8 cellular contexts compared by ENCODE assay signal in the genomic region with DNA sequence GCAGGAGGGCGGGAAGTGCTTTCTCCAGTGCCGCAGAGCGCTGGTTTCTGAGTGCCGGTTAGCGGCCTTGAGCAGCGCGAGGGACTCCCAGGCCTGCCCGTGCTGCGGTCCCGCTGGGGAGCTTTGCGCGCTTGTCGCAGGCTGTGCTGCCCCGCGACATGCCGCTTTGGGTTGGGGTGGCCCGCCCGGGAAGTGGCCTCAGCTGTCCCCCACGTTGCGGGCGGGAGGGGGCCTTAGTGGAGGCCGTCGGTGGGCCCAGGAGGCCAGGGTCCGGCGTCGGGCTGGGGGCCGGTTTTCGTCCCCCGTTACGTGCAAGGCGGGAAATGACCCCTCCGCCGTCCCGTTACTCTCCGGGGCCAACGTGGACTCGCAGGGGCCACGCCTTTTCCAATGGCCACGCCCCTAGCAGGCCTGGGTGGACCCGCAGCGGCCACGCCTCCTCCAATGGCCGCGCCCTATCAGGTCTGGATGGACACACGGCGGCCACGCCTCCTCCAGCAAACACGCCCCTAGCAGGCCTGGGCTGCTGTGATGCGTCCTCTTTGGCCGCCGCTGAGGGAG.
A peak's percentile ranks its signal among the peaks of the same experiment; 100 is the strongest.
DNase-seq lines count a peak whose midpoint lies in the region; ATAC-seq and TF ChIP-seq lines count a peak whose summit lies in the region.

No MANE protein-coding gene starts in this region.

- POLR2A ChIA-PET in AG04449 (lab: Yijun Ruan, JAX) = no interaction called here

- TF ChIP-seq CTCF in AG04449 (IDR thresholded peaks at IDR 0.05; ENCODE audit: insufficient read depth, low read length, missing control alignments) = no peak

- CTCF ChIA-PET in AG04449 (lab: Yijun Ruan, JAX) = no interaction called here

- H3K27ac ChIP-seq in cingulate gyrus (ENCODE audit: low read depth, low read length) = peak overlapping the region; percentile 98

- ATAC-seq in GM18867 (IDR thresholded peaks at IDR 0.05; ENCODE audit: unreplicated experiment) (peak; percentile 51), HG03103 (IDR thresholded peaks at IDR 0.05; ENCODE audit: low read depth, unreplicated experiment) (peak; percentile 47)

- DNase-seq in AG04449 (ENCODE audit: low read depth, low spot score) (peak; percentile 51), NCI-H446 treated with DMSO at 0.1 percent for 48 hours (lab: John Stamatoyannopoulos, UW) (peak; percentile 85), kidney glomerular epithelial cell (lab: John Stamatoyannopoulos, UW) (peak; percentile 84)
- peak; percentile 73 to 77 for DNase-seq in activated CD4-positive, alpha-beta T cell treated with anti-CD3 and anti-CD28 coated beads for 4 hours
- peak; percentile 80 to 86 for DNase-seq in stimulated activated CD4-positive, alpha-beta T cell treated with anti-CD3 and anti-CD28 coated beads, Interleukin-15, amount 100 ng/mL, for 48 hours (ENCODE audit: low read depth in 2 of 2)

- H3K4me3 ChIP-seq in AG04449 (ENCODE audit: low read depth, low read length) = peak overlapping the region; percentile 96

Comparison
In these comparisons a context has a peak if more than half of its experiments do, and no peak if none do; other contexts are left out.
1. Peak in every context shown above with its lines: DNase-seq, ATAC-seq, H3K4me3 ChIP-seq and H3K27ac ChIP-seq.